Comparison of ENCODE assay signal across 27 cellular contexts in genomic region chr18:54130631-54131030, GRCh38.
DNase-seq lines count a peak whose midpoint lies in the region; ATAC-seq, FAIRE-seq and TF ChIP-seq lines count a peak whose summit lies in the region.
"Had no signal": no experiment of that assay in that cellular context is flagged by ENCODE, and none has a peak within 500 bp of the region (broad histone marks: within the 10 kb centered on the region; RNA-seq: fewer than 3 reads in every experiment).

No MANE protein-coding gene starts in this region.

- H3K36me3 Mint-ChIP-seq in GM23338 (ENCODE audit: low read depth) (no peaks in the 10 kb centered on the region), astrocyte (ENCODE audit: low read depth, unreplicated experiment) (peaks cover 2% of the 10 kb centered on the region), neural progenitor cell (no peaks in the 10 kb centered on the region), Calu3 (ENCODE audit: insufficient read depth, unreplicated experiment) (no peaks in the 10 kb centered on the region)
- H3K36me3 Mint-ChIP-seq in activated T-helper 1 cell treated with anti-CD3 and anti-CD28 coated beads, Interleukin-12 subunit alpha, Interleukin-12 subunit beta, Interleukin-2, Interleukin-4 antibody, amounts not matched to agents 30 ng/mL and 10 ng/mL and 1 ng/mL, durations not matched to agents 14 hours and 24 hours and 36 hours (ENCODE audit: low read depth) = peaks cover 7% of the 10 kb centered on the region
- H3K36me3 Mint-ChIP-seq: natural killer cell; stimulated activated naive B cell treated with anti-CD40 and anti-IgM and Interleukin-4, amounts not matched to agents 10 μg/mL and 1 μg/mL and 100 μg/mL, for 72 hours had no signal

- H3K27ac Mint-ChIP-seq in GM23338 (no peak overlapping the region), astrocyte (ENCODE audit: unreplicated experiment) (peak overlapping the region; percentile 54), neural progenitor cell (no peak overlapping the region), Calu3 (ENCODE audit: unreplicated experiment) (no peak overlapping the region)
- H3K27ac Mint-ChIP-seq in activated T-helper 1 cell treated with anti-CD3 and anti-CD28 coated beads, Interleukin-12 subunit alpha, Interleukin-12 subunit beta, Interleukin-2, Interleukin-4 antibody, amounts not matched to agents 30 ng/mL and 10 ng/mL and 1 ng/mL, durations not matched to agents 14 hours and 24 hours and 36 hours = no peak overlapping the region
- H3K27ac Mint-ChIP-seq: activated naive CD8-positive, alpha-beta T cell; natural killer cell; stimulated activated naive B cell treated with anti-CD40 and anti-IgM and Interleukin-4, amounts not matched to agents 10 μg/mL and 1 μg/mL and 100 μg/mL, for 72 hours; T-helper 2 cell treated with Interferon-gamma antibody and Interleukin-4, amounts not matched to agents 5 μg/mL and 100 μg/mL, for 36 hours had no signal

- H3K27me3 ChIP-seq in GM23338 (ENCODE audit: insufficient read depth) (no peaks in the 10 kb centered on the region), HUES64 (ENCODE audit: insufficient read depth, low read length) (no peaks in the 10 kb centered on the region), astrocyte (ENCODE audit: insufficient read depth, low read length) (no peaks in the 10 kb centered on the region), neural progenitor cell (no peaks in the 10 kb centered on the region), WERI-Rb-1 (ENCODE audit: insufficient read depth, low read depth, severe bottlenecking) (peaks cover 48% of the 10 kb centered on the region)

- no peak overlapping the region for H3K4me3 Mint-ChIP-seq in GM23338
- no peak overlapping the region for H3K4me3 Mint-ChIP-seq in astrocyte (ENCODE audit: unreplicated experiment)
- H3K4me3 Mint-ChIP-seq in neural progenitor cell = no peak overlapping the region
- no peak overlapping the region for H3K4me3 Mint-ChIP-seq in Calu3 (ENCODE audit: low read depth, unreplicated experiment)
- no peak overlapping the region for H3K4me3 Mint-ChIP-seq in activated T-helper 1 cell treated with anti-CD3 and anti-CD28 coated beads, Interleukin-12 subunit alpha, Interleukin-12 subunit beta, Interleukin-2, Interleukin-4 antibody, amounts not matched to agents 30 ng/mL and 10 ng/mL and 1 ng/mL, durations not matched to agents 14 hours and 24 hours and 36 hours
- H3K4me3 Mint-ChIP-seq: activated naive CD8-positive, alpha-beta T cell; natural killer cell; stimulated activated naive B cell treated with anti-CD40 and anti-IgM and Interleukin-4, amounts not matched to agents 10 μg/mL and 1 μg/mL and 100 μg/mL, for 72 hours; T-helper 2 cell treated with Interferon-gamma antibody and Interleukin-4, amounts not matched to agents 5 μg/mL and 100 μg/mL, for 36 hours had no signal

- H2AFZ ChIP-seq in GM23338 = no peak overlapping the region
- H2AFZ ChIP-seq in astrocyte (ENCODE audit: low read depth, low read length) = no peak overlapping the region
- no peak overlapping the region for H2AFZ ChIP-seq in neural progenitor cell (replicated peaks)

- BruUV-seq in Calu3 (replicated peaks; lab: Mats Ljungman, UMichigan) = no TSS peak

- H4K20me1 ChIP-seq in GM23338 (replicated peaks; ENCODE audit: insufficient read depth) (no peaks in the 10 kb centered on the region), astrocyte (ENCODE audit: insufficient read depth, low read length) (no peaks in the 10 kb centered on the region), neural progenitor cell (ENCODE audit: low read depth) (no peaks in the 10 kb centered on the region)

- H3K9me3 Mint-ChIP-seq in GM23338 (no peaks in the 10 kb centered on the region), astrocyte (ENCODE audit: unreplicated experiment) (peaks cover 2% of the 10 kb centered on the region), neural progenitor cell (no peaks in the 10 kb centered on the region), Calu3 (ENCODE audit: low read depth, unreplicated experiment) (no peaks in the 10 kb centered on the region)
- H3K9me3 Mint-ChIP-seq in activated T-helper 1 cell treated with anti-CD3 and anti-CD28 coated beads, Interleukin-12 subunit alpha, Interleukin-12 subunit beta, Interleukin-2, Interleukin-4 antibody, amounts not matched to agents 30 ng/mL and 10 ng/mL and 1 ng/mL, durations not matched to agents 14 hours and 24 hours and 36 hours = no peaks in the 10 kb centered on the region
- H3K9me3 Mint-ChIP-seq: natural killer cell; stimulated activated naive B cell treated with anti-CD40 and anti-IgM and Interleukin-4, amounts not matched to agents 10 μg/mL and 1 μg/mL and 100 μg/mL, for 72 hours; T-helper 2 cell treated with Interferon-gamma antibody and Interleukin-4, amounts not matched to agents 5 μg/mL and 100 μg/mL, for 36 hours had no signal

- FAIRE-seq in astrocyte (lab: Jason Lieb, UNC) = no peak
- FAIRE-seq: G401.6, HTR-8/SVneo had no signal

- peaks cover 10% of the 10 kb centered on the region for H3K27me3 Mint-ChIP-seq in GM23338 (ENCODE audit: insufficient read depth, low read depth, poor library complexity)
- H3K27me3 Mint-ChIP-seq in astrocyte (ENCODE audit: low read depth, unreplicated experiment) = no peaks in the 10 kb centered on the region
- no peaks in the 10 kb centered on the region for H3K27me3 Mint-ChIP-seq in neural progenitor cell (ENCODE audit: insufficient read depth, low read depth)
- H3K27me3 Mint-ChIP-seq in Calu3 (ENCODE audit: unreplicated experiment) = no peaks in the 10 kb centered on the region
- H3K27me3 Mint-ChIP-seq in activated T-helper 1 cell treated with anti-CD3 and anti-CD28 coated beads, Interleukin-12 subunit alpha, Interleukin-12 subunit beta, Interleukin-2, Interleukin-4 antibody, amounts not matched to agents 30 ng/mL and 10 ng/mL and 1 ng/mL, durations not matched to agents 14 hours and 24 hours and 36 hours (ENCODE audit: insufficient read depth) = no peaks in the 10 kb centered on the region
- H3K27me3 Mint-ChIP-seq: activated naive CD8-positive, alpha-beta T cell; stimulated activated naive B cell treated with anti-CD40 and anti-IgM and Interleukin-4, amounts not matched to agents 10 μg/mL and 1 μg/mL and 100 μg/mL, for 72 hours had no signal

- no peaks in the 10 kb centered on the region for H3K36me3 ChIP-seq in GM23338 (ENCODE audit: insufficient read depth)
- no peaks in the 10 kb centered on the region for H3K36me3 ChIP-seq in HUES64 (ENCODE audit: insufficient read depth, low read length)
- no peaks in the 10 kb centered on the region for H3K36me3 ChIP-seq in astrocyte (ENCODE audit: insufficient read depth, low read length)
- no peaks in the 10 kb centered on the region for H3K36me3 ChIP-seq in neural progenitor cell
- no peaks in the 10 kb centered on the region for H3K36me3 ChIP-seq in WERI-Rb-1

- intact Hi-C loops in Calu3 (cut with micrococcal nuclease; ENCODE audit: unreplicated experiment) = no loop called here
- intact Hi-C loops in activated T-helper 1 cell treated with anti-CD3 and anti-CD28 coated beads, Interleukin-12 subunit alpha, Interleukin-12 subunit beta, Interleukin-2, Interleukin-4 antibody, amounts not matched to agents 30 ng/mL and 10 ng/mL and 1 ng/mL, durations not matched to agents 14 hours and 24 hours and 36 hours (cut with micrococcal nuclease) = no loop called here

- no peaks in the 10 kb centered on the region for H3F3A ChIP-seq in GM23338 (replicated peaks; ENCODE audit: low read depth)
- peaks cover 9% of the 10 kb centered on the region for H3F3A ChIP-seq in neural progenitor cell (ENCODE audit: low read depth)

- H3K4me3 ChIP-seq in GM23338 = no peak overlapping the region
- H3K4me3 ChIP-seq in HUES64 (ENCODE audit: low read length) = no peak overlapping the region
- H3K4me3 ChIP-seq in astrocyte (ENCODE audit: insufficient read depth, low read depth, low read length) = no peak overlapping the region
- H3K4me3 ChIP-seq in neural progenitor cell = no peak overlapping the region
- H3K4me3 ChIP-seq in WERI-Rb-1 (ENCODE audit: low read depth, low read length) = no peak overlapping the region

- CTCF ChIA-PET in Calu3 (lab: Charles Lee) = interaction anchor here (1.0 kb wide), 1 partner anchor 11 kb away, joined by 3 read pairs; no protein-coding TSS in a partner anchor

- H3K9me3 ChIP-seq in HUES64 (ENCODE audit: insufficient read depth, low read depth, low read length) = no peaks in the 10 kb centered on the region
- no peaks in the 10 kb centered on the region for H3K9me3 ChIP-seq in astrocyte (ENCODE audit: insufficient read depth, low read depth, low read length)
- H3K9me3 ChIP-seq in neural progenitor cell (ENCODE audit: low read depth) = no peaks in the 10 kb centered on the region
- no peaks in the 10 kb centered on the region for H3K9me3 ChIP-seq in WERI-Rb-1 (ENCODE audit: severe bottlenecking)

- H3K27ac ChIP-seq in GM23338 (ENCODE audit: low read depth) (no peak overlapping the region), HUES64 (ENCODE audit: low read depth, low read length) (peak overlapping the region; percentile 27; the same call in 1 of the 2 replicates), astrocyte (ENCODE audit: low read depth, low read length) (no peak overlapping the region), neural progenitor cell (peak overlapping the region; percentile 1), WERI-Rb-1 (no peak overlapping the region)

- no peaks in the 10 kb centered on the region for H3K79me2 ChIP-seq in GM23338 (replicated peaks; ENCODE audit: insufficient read depth)
- H3K79me2 ChIP-seq in astrocyte (ENCODE audit: insufficient read depth, low read length) = no peaks in the 10 kb centered on the region
- no peaks in the 10 kb centered on the region for H3K79me2 ChIP-seq in neural progenitor cell (ENCODE audit: low read depth)

- H3K4me2 ChIP-seq in GM23338 = peak overlapping the region; percentile 3; the same call in 1 of the 2 replicates
- no peak overlapping the region for H3K4me2 ChIP-seq in astrocyte (ENCODE audit: low read length)
- H3K4me2 ChIP-seq in neural progenitor cell = peak overlapping the region; percentile 18

- H3K4me1 ChIP-seq in GM23338 (ENCODE audit: insufficient read depth) (peaks cover 14% of the 10 kb centered on the region; the same call in 1 of the 2 replicates), HUES64 (ENCODE audit: insufficient read depth, low read length) (peaks cover 31% of the 10 kb centered on the region), astrocyte (ENCODE audit: insufficient read depth, low read length) (no peaks in the 10 kb centered on the region), neural progenitor cell (peaks cover 22% of the 10 kb centered on the region)

- TF ChIP-seq CTCF in GM23338 (conservative IDR thresholded peaks at IDR 0.05; ENCODE audit: low read depth in 2 of 2) = no peak
- TF ChIP-seq CTCF in astrocyte (IDR thresholded peaks at IDR 0.05; ENCODE audit: insufficient read depth, low read depth, low read length) = no peak
- no peak for TF ChIP-seq CTCF in neural progenitor cell (IDR thresholded peaks at IDR 0.05)
- no peak for TF ChIP-seq CTCF in Calu3 (IDR thresholded peaks at IDR 0.05; ENCODE audit: unreplicated experiment)
- TF ChIP-seq CTCF in WERI-Rb-1 (IDR thresholded peaks at IDR 0.05; ENCODE audit: low read depth, low read length) = no peak

- no peaks in the 10 kb centered on the region for H3K9me2 ChIP-seq in GM23338 (ENCODE audit: insufficient read depth)

- DNase-seq in GM23338 (ENCODE audit: low spot score) (peak; percentile 21), astrocyte (ENCODE audit: low read depth) (no peak), neural progenitor cell (ENCODE audit: low spot score) (peak; percentile 25), Calu3 (no peak), WERI-Rb-1 (no peak)
- no peak for DNase-seq in activated T-helper 1 cell treated with anti-CD3 and anti-CD28 coated beads, Interleukin-12 subunit alpha, Interleukin-12 subunit beta, Interleukin-2, Interleukin-4 antibody, amounts not matched to agents 30 ng/mL and 10 ng/mL and 1 ng/mL, durations not matched to agents 14 hours and 24 hours and 36 hours (ENCODE audit: low spot score)
- DNase-seq: activated CD4-positive, alpha-beta T cell treated with anti-CD3 and anti-CD28 coated beads for 4 hours; activated CD8-positive, alpha-beta memory T cell treated with anti-CD3 and anti-CD28 coated beads for 24 hours; activated effector memory CD4-positive, alpha-beta T cell treated with Interleukin-2 at 50 U/mL for 16 hours; activated T-cell treated with anti-CD3 and anti-CD28 coated beads for 4 hours; C1 segment of cervical spinal cord; cerebellar nuclear complex; COR-L47; foreskin melanocyte; KG1; natural killer cell; NCI-H2081; NCI-H2227 treated with DMSO at 0.1 percent for 48 hours; NCI-H526; SHP77 treated with DMSO at 0.1 percent for 48 hours; stimulated activated naive B cell treated with anti-CD40 and anti-IgM and Interleukin-4, amounts not matched to agents 10 μg/mL and 1 μg/mL and 100 μg/mL, for 72 hours had no signal

- H3K9ac ChIP-seq in HUES64 (ENCODE audit: low read depth, low read length) = no peak overlapping the region
- no peak overlapping the region for H3K9ac ChIP-seq in astrocyte (ENCODE audit: low read length)
- H3K9ac ChIP-seq in neural progenitor cell = no peak overlapping the region

- H3K4me1 Mint-ChIP-seq in GM23338 (peaks cover 23% of the 10 kb centered on the region), astrocyte (ENCODE audit: low read depth, unreplicated experiment) (peaks cover 22% of the 10 kb centered on the region), neural progenitor cell (peaks cover 2% of the 10 kb centered on the region), Calu3 (ENCODE audit: low read depth, unreplicated experiment) (no peaks in the 10 kb centered on the region)
- H3K4me1 Mint-ChIP-seq in activated T-helper 1 cell treated with anti-CD3 and anti-CD28 coated beads, Interleukin-12 subunit alpha, Interleukin-12 subunit beta, Interleukin-2, Interleukin-4 antibody, amounts not matched to agents 30 ng/mL and 10 ng/mL and 1 ng/mL, durations not matched to agents 14 hours and 24 hours and 36 hours (ENCODE audit: low read depth) = peaks cover 44% of the 10 kb centered on the region
- H3K4me1 Mint-ChIP-seq: natural killer cell had no signal

- ATAC-seq in GM23338 (peak; percentile 52), HG03460 (IDR thresholded peaks at IDR 0.05; ENCODE audit: unreplicated experiment) (no peak)
- ATAC-seq: natural killer cell; stimulated activated naive B cell treated with anti-CD40 and anti-IgM and Interleukin-4, amounts not matched to agents 10 μg/mL and 1 μg/mL and 100 μg/mL, for 72 hours had no signal

Comparison
In these comparisons a context has a peak if more than half of its experiments do, and no peak if none do; other contexts are left out.
1. DNase-seq: peak in GM23338 (single experiment) and neural progenitor cell (single experiment); none in astrocyte (single experiment), Calu3 (single experiment), WERI-Rb-1 (single experiment) and activated T-helper 1 cell treated with anti-CD3 and anti-CD28 coated beads, Interleukin-12 subunit alpha, Interleukin-12 subunit beta, Interleukin-2, Interleukin-4 antibody, amounts not matched to agents 30 ng/mL and 10 ng/mL and 1 ng/mL, durations not matched to agents 14 hours and 24 hours and 36 hours (single experiment).
2. H3K27ac ChIP-seq: peak in HUES64 (single experiment) and neural progenitor cell (single experiment); none in GM23338 (single experiment), astrocyte (single experiment) and WERI-Rb-1 (single experiment).